Comparison of ENCODE assay signal across 2 cellular contexts in the genomic region with DNA sequence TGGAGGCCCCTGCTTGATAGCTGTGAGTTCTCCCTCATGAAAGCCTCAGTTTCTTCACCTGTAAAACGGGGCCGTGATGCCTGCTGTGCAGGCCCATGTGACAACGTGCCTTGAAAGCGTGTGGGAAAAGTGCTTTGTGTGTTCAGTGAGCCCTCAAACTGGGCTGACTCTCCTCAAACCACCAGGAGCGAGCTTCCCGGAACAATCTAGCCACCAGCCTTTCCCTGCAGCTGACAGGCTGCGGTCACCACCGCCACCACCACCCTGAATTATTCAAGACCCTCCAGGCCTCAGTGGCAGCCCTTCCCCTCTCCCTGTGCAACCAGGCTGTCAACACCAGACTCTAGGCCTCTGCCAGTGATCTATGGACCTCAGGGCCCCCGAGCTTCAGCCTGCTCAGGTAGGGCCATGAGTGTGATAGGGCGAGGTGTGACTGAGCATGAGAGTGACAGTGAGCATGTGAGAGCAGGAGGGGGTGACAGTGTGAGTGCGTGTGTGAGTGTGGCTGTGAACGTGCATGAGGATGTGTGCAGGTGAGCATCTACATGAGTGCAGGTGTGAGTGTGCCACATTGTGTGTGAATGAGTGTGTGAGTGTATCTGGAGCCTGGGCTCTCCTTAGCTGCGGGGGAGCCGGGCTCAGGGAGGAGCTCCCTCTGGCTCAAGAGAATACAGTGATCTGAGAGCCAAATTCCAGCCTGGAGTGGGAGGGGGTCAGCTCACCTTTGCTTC.
TF ChIP-seq lines count a peak whose summit lies in the region.

No MANE protein-coding gene starts in this region.

TF ChIP-seq in HepG2, 621 proteins besides CTCF, POLR2A, EP300 and RAD21 (continues in another document):
- TF ChIP-seq EED (CRISPR knock-in tag; IDR thresholded peaks at IDR 0.05) (peak; percentile 70; the same call in 1 of the 2 replicates), SCMH1 (CRISPR knock-in tag; IDR thresholded peaks at IDR 0.05; ENCODE audit: borderline replicate concordance) (no peak), LCORL (IDR thresholded peaks at IDR 0.05) (no peak), LCORL (CRISPR knock-in tag; IDR thresholded peaks at IDR 0.05) (peak; percentile 93), ARID3A (IDR thresholded peaks at IDR 0.05; ENCODE audit: low read depth, low read length) (no peak), ZKSCAN8 (CRISPR knock-in tag; IDR thresholded peaks at IDR 0.05; ENCODE audit: borderline replicate concordance) (no peak), DR1 (CRISPR knock-in tag; IDR thresholded peaks at IDR 0.05) (0 out of 2 replicates have a peak, but pooled peaks have one; percentile 28), TBP (CRISPR knock-in tag; IDR thresholded peaks at IDR 0.05) (no peak), NFATC3 (CRISPR knock-in tag; IDR thresholded peaks at IDR 0.05) (0 out of 2 replicates have a peak, but pooled peaks have one; percentile 70), ZNF709 (CRISPR knock-in tag; IDR thresholded peaks at IDR 0.05) (peak; percentile 52; the same call in 1 of the 2 replicates), NR2F1 (CRISPR knock-in tag; IDR thresholded peaks at IDR 0.05) (no peak)
- TF ChIP-seq, protein P1, sequence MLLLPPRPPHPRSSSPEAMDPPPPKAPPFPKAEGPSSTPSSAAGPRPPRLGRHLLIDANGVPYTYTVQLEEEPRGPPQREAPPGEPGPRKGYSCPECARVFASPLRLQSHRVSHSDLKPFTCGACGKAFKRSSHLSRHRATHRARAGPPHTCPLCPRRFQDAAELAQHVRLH (CRISPR knock-in tag; IDR thresholded peaks at IDR 0.05; ENCODE audit: borderline replicate concordance, low read depth) = peak; percentile 37; the same call in 1 of the 2 replicates
- TF ChIP-seq, protein P2, sequence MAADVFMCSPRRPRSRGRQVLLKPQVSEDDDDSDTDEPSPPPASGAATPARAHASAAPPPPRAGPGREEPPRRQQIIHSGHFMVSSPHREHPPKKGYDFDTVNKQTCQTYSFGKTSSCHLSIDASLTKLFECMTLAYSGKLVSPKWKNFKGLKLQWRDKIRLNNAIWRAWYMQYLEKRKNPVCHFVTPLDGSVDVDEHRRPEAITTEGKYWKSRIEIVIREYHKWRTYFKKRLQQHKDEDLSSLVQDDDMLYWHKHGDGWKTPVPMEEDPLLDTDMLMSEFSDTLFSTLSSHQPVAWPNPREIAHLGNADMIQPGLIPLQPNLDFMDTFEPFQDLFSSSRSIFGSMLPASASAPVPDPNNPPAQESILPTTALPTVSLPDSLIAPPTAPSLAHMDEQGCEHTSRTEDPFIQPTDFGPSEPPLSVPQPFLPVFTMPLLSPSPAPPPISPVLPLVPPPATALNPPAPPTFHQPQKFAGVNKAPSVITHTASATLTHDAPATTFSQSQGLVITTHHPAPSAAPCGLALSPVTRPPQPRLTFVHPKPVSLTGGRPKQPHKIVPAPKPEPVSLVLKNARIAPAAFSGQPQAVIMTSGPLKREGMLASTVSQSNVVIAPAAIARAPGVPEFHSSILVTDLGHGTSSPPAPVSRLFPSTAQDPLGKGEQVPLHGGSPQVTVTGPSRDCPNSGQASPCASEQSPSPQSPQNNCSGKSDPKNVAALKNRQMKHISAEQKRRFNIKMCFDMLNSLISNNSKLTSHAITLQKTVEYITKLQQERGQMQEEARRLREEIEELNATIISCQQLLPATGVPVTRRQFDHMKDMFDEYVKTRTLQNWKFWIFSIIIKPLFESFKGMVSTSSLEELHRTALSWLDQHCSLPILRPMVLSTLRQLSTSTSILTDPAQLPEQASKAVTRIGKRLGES (CRISPR knock-in tag; IDR thresholded peaks at IDR 0.05; ENCODE audit: borderline replicate concordance) = no peak
- TF ChIP-seq, protein P3, sequence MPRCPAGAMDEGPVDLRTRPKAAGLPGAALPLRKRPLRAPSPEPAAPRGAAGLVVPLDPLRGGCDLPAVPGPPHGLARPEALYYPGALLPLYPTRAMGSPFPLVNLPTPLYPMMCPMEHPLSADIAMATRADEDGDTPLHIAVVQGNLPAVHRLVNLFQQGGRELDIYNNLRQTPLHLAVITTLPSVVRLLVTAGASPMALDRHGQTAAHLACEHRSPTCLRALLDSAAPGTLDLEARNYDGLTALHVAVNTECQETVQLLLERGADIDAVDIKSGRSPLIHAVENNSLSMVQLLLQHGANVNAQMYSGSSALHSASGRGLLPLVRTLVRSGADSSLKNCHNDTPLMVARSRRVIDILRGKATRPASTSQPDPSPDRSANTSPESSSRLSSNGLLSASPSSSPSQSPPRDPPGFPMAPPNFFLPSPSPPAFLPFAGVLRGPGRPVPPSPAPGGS (CRISPR knock-in tag; IDR thresholded peaks at IDR 0.05) = peak; percentile 31; the same call in 1 of the 2 replicates

TF ChIP-seq in H1, 55 proteins besides CTCF, POLR2A, EP300 and RAD21:
- TF ChIP-seq TBP (IDR thresholded peaks at IDR 0.05; ENCODE audit: low read depth, low read length) (no peak), MAFK (IDR thresholded peaks at IDR 0.05; ENCODE audit: low read depth, low read length) (no peak), KDM5A (IDR thresholded peaks at IDR 0.05; ENCODE audit: low read length) (no peak), CEBPB (IDR thresholded peaks at IDR 0.05; ENCODE audit: low read depth, low read length) (no peak), GABPA (IDR thresholded peaks at IDR 0.05; ENCODE audit: borderline replicate concordance, insufficient read depth, low read length) (no peak)
- TF ChIP-seq, protein P4, sequence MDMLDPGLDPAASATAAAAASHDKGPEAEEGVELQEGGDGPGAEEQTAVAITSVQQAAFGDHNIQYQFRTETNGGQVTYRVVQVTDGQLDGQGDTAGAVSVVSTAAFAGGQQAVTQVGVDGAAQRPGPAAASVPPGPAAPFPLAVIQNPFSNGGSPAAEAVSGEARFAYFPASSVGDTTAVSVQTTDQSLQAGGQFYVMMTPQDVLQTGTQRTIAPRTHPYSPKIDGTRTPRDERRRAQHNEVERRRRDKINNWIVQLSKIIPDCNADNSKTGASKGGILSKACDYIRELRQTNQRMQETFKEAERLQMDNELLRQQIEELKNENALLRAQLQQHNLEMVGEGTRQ (IDR thresholded peaks at IDR 0.05; ENCODE audit: low read length) = no peak
